ENCODE assay signal across 1 cellular context in the genomic region with DNA sequence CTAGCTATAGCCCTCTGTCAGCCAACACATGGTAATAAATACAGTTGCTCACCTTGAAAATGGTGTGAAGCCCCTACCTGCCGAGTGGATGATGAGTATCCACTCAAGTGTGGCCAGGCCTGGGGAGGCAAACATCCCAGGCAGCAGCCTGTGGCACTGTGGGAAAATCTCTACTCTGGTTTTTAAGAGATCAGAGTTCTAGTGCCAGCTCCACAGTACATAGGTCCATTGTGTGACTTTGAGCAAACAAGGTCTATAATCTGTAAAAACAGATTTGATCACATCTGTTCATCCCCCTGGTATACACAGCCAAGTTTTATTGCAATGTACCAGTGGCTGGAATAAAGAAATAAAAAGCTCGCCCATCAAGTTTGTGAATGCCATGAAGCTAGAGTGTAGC.
A peak's percentile ranks its signal among the peaks of the same experiment; 100 is the strongest.
TF ChIP-seq lines count a peak whose summit lies in the region.

No MANE protein-coding gene starts in this region.

TF ChIP-seq in liver, 16 proteins besides CTCF, POLR2A, EP300 and RAD21 (continued from another document):
- TF ChIP-seq, protein P1, sequence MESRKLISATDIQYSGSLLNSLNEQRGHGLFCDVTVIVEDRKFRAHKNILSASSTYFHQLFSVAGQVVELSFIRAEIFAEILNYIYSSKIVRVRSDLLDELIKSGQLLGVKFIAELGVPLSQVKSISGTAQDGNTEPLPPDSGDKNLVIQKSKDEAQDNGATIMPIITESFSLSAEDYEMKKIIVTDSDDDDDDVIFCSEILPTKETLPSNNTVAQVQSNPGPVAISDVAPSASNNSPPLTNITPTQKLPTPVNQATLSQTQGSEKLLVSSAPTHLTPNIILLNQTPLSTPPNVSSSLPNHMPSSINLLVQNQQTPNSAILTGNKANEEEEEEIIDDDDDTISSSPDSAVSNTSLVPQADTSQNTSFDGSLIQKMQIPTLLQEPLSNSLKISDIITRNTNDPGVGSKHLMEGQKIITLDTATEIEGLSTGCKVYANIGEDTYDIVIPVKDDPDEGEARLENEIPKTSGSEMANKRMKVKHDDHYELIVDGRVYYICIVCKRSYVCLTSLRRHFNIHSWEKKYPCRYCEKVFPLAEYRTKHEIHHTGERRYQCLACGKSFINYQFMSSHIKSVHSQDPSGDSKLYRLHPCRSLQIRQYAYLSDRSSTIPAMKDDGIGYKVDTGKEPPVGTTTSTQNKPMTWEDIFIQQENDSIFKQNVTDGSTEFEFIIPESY (IDR thresholded peaks at IDR 0.05) = no peak
- TF ChIP-seq HNF4G (IDR thresholded peaks at IDR 0.05) = peak; percentile 52
- no peak for TF ChIP-seq YY1 (IDR thresholded peaks at IDR 0.05)
- TF ChIP-seq JUND (IDR thresholded peaks at IDR 0.05) = no peak
- TF ChIP-seq FOXA2 (IDR thresholded peaks at IDR 0.05) = peak; percentile 30
- TF ChIP-seq SP1 (IDR thresholded peaks at IDR 0.05) = no peak
- TF ChIP-seq GABPA (IDR thresholded peaks at IDR 0.05 in 1 of 2, conservative IDR thresholded peaks at IDR 0.05 in 1 of 2) = no peak
- no peak for TF ChIP-seq EGR1 (IDR thresholded peaks at IDR 0.05; ENCODE audit: low read depth in 2 of 2)
TF ChIP-seq in liver: peak in this region for 4.
